10 cellular contexts compared by ENCODE assay signal in the genomic region with DNA sequence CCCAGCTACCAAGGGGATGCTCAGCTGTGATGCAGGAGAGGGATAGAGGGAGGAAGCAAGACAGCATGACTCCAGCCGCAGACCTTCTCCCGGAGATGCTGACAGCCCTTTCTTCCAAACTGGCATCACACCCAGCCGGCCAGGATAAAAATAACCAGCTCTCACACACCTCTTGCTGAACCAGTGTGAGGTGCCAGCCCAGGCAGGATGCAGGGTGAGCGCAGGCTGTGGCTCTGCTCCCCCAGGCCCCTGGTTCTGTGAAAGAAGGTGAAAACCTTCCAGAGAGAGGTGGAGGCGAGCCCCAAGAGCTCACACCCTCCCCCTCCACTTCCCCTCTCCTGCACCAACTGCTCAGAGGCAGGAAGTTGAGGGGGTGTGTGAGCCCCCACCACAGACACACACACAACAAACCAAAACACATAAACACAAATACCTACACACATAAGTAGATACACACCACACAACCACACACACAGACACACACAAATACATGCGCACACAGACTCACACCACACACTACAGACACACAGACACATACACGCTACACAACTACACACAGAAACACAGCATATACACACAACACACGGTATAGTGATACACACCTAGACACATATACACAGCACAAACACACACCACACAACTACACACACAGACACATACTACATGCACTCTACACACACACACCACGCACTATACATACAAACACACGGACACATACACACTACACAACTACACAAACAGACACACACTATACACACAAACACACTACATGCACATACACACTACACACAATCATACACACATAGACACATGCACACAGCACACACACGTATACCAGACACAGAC. TPM values are rescaled to one million over a fixed set of nuclear protein-coding genes. Genes with fewer than 3 reads are reported as not detected.
DNase-seq lines count a peak whose midpoint lies in the region; ATAC-seq, FAIRE-seq and TF ChIP-seq lines count a peak whose summit lies in the region.
"Had no signal": no experiment of that assay in that cellular context is flagged by ENCODE, and none has a peak within 500 bp of the region (broad histone marks: within the 10 kb centered on the region; RNA-seq: fewer than 3 reads in every experiment).

No MANE protein-coding gene starts in this region.

- peak overlapping the region; percentile 83 for H2BK120ac ChIP-seq in H1 (replicated peaks; ENCODE audit: low read depth, low read length)

- peak overlapping the region; percentile 20 for H3K23ac ChIP-seq in H1 (ENCODE audit: insufficient read length)

- H3K9ac ChIP-seq in H1 (replicated peaks in 1 of 4; ENCODE audit: extremely low read depth in 1 of 4, low read depth in 3 of 4, low read length in 3 of 4) (no peak overlapping the region), kidney (ENCODE audit: low read length in 2 of 2) (no peak overlapping the region)

- H3K4me3 ChIP-seq in H1 (ENCODE audit: extremely low read depth in 1 of 4, insufficient read depth in 2 of 4, low read depth in 3 of 4, low read length in 4 of 4) (no peak overlapping the region), urinary bladder (ENCODE audit: low read depth, low read length) (no peak overlapping the region), kidney (ENCODE audit: low read length in 2 of 2) (no peak overlapping the region)

- H3K4me1 ChIP-seq in H1 (replicated peaks in 1 of 4; ENCODE audit: control insufficient read depth in 3 of 4, insufficient read depth in 4 of 4, low read length in 3 of 4): peaks cover 0 to 2% (median 0%) of the 10 kb centered on the region in 4 experiments; a peak in 2 of 7 replicates
- H3K4me1 ChIP-seq in urinary bladder (ENCODE audit: insufficient read depth): no peaks in the 10 kb centered on the region
- peaks cover 0 to 10% of the 10 kb centered on the region in 2 donors for H3K4me1 ChIP-seq in kidney (ENCODE audit: control insufficient read depth in 1 of 2, insufficient read depth in 1 of 2, low read depth in 1 of 2, low read length in 2 of 2)

- H3K79me2 ChIP-seq in H1 (ENCODE audit: control insufficient read depth in 1 of 2, insufficient read depth in 2 of 2, low read length in 2 of 2): no peaks in the 10 kb centered on the region

- DNase-seq in stimulated activated naive CD4-positive, alpha-beta T cell (lab: John Stamatoyannopoulos, UW): peak in 4 of 6 experiments; percentile 10 to 69 (median 63)
- no peak for DNase-seq in stimulated activated naive CD4-positive, alpha-beta T cell treated with Interleukin-2 at 50 U/mL for 16 hours (lab: John Stamatoyannopoulos, UW)
- DNase-seq in H1 (ENCODE audit: low read depth in 1 of 2, low spot score in 2 of 2): no peak
- no peak for DNase-seq in kidney
- DNase-seq in HT-29 (ENCODE audit: low spot score): no peak
- DNase-seq in NCI-H748 (lab: John Stamatoyannopoulos, UW; ENCODE audit: unreplicated experiment): no peak

- H3K4me2 ChIP-seq in H1 (ENCODE audit: insufficient read depth in 1 of 2, low read depth in 2 of 2, low read length in 2 of 2): no peak overlapping the region

- peak overlapping the region; percentile 48 for H2BK20ac ChIP-seq in H1 (ENCODE audit: low read length)

- no peak for TF ChIP-seq EP300 in H1 (IDR thresholded peaks at IDR 0.05; ENCODE audit: borderline replicate concordance in 1 of 2, low read depth in 2 of 2, low read length in 2 of 2)

- no peaks in the 10 kb centered on the region for H3K79me1 ChIP-seq in H1 (ENCODE audit: low read depth, low read length)

- H3K56ac ChIP-seq in H1 (replicated peaks; ENCODE audit: insufficient read length, low read depth, low read length): peak overlapping the region; percentile 77

- no peak overlapping the region; the same call in 1 of the 2 replicates for H4K8ac ChIP-seq in H1 (ENCODE audit: extremely low read depth, insufficient read depth, low read length)

- peak overlapping the region; percentile 86; the same call in 1 of the 2 replicates for H2BK12ac ChIP-seq in H1 (ENCODE audit: low read depth, low read length)

- FAIRE-seq in H1 (lab: Jason Lieb, UNC): no peak
- FAIRE-seq in kidney (lab: Jason Lieb, UNC): no peak

- no peak for TF ChIP-seq POLR2A in H1 (IDR thresholded peaks at IDR 0.05; ENCODE audit: control extremely low read depth in 1 of 2, low read depth in 2 of 2, low read length in 2 of 2)

- no peak for TF ChIP-seq RAD21 in H1 (IDR thresholded peaks at IDR 0.05 in 1 of 2, conservative IDR thresholded peaks at IDR 0.05 in 1 of 2; ENCODE audit: low read depth in 2 of 2, low read length in 2 of 2)

- peaks cover 0 to 7% of the 10 kb centered on the region in 2 experiments for H4K20me1 ChIP-seq in H1 (replicated peaks in 1 of 2; ENCODE audit: control insufficient read depth in 1 of 2, insufficient read depth in 2 of 2, low read length in 2 of 2)

- H2BK5ac ChIP-seq in H1 (ENCODE audit: low read depth, low read length): 0 out of 2 replicates have a peak overlapping the region, but pooled peaks have one; percentile 41

- peak; percentile 40 for ATAC-seq in HG03571 (IDR thresholded peaks at IDR 0.05; ENCODE audit: unreplicated experiment)

- 88% methylated on average over 10 of the region's 11 CpGs; no CpG with 5 or more reads in 1 of the 2 experiments for WGBS in H1 (ENCODE audit: extremely low coverage in 1 of 2, insufficient coverage in 1 of 2, insufficient read length in 1 of 2, insufficient replicate concordance in 2 of 2, low coverage in 1 of 2, low lambda C conversion rate in 2 of 2, missing lambda C conversion rate in 1 of 2), 2 experiments
- 73% methylated on average over 11 of the region's 11 CpGs for WGBS in urinary bladder

- no peak for TF ChIP-seq CTCF in H1 (IDR thresholded peaks at IDR 0.05; ENCODE audit: control extremely low read depth in 1 of 3, insufficient read depth in 1 of 3, low read depth in 1 of 3, low read length in 3 of 3)
- no peak for TF ChIP-seq CTCF in kidney (IDR thresholded peaks at IDR 0.05; ENCODE audit: borderline replicate concordance, extremely low read depth, insufficient read depth)

- CTCF ChIA-PET in H1 (lab: Charles Lee; ENCODE audit: partially characterized antibody): interaction anchor here (0.9 to 1.5 kb wide), 2 partner anchors 21 to 27 kb away, joined by 3 to 6 read pairs; no protein-coding TSS in a partner anchor

- H2AK5ac ChIP-seq in H1 (ENCODE audit: low read depth, low read length): peak overlapping the region; percentile 84; the same call in 1 of the 2 replicates

- POLR2A ChIA-PET in H1 (lab: Charles Lee; ENCODE audit: partially characterized antibody): no interaction called here

- H4K91ac ChIP-seq in H1 (replicated peaks; ENCODE audit: insufficient read length, low read length): peak overlapping the region; percentile 77

- H3K36me3 ChIP-seq in H1 (ENCODE audit: control insufficient read depth in 2 of 4, insufficient read depth in 4 of 4, low read length in 3 of 4) (no peaks in the 10 kb centered on the region), urinary bladder (ENCODE audit: insufficient read depth) (no peaks in the 10 kb centered on the region), kidney (ENCODE audit: control insufficient read depth in 1 of 2, insufficient read depth in 2 of 2, low read length in 2 of 2) (no peaks in the 10 kb centered on the region)

- no peak overlapping the region; the same call in 1 of the 2 replicates for H2AFZ ChIP-seq in H1 (ENCODE audit: low read length)

- H4K5ac ChIP-seq in H1 (ENCODE audit: insufficient read length, low read depth, low read length): no peak overlapping the region

- peaks cover 0 to 7% of the 10 kb centered on the region in 2 experiments; a peak in 1 of 4 replicates for H3K9me3 ChIP-seq in H1 (ENCODE audit: insufficient read depth in 2 of 2, low read depth in 1 of 2, low read length in 1 of 2)
- H3K9me3 ChIP-seq in kidney (ENCODE audit: control insufficient read depth in 1 of 2, low read length in 2 of 2): no peaks in the 10 kb centered on the region

- H3K4ac ChIP-seq in H1 (replicated peaks; ENCODE audit: insufficient read length, low read depth, low read length): peak overlapping the region; percentile 94

- no peak overlapping the region for H3K14ac ChIP-seq in H1 (ENCODE audit: insufficient read length)

- H3K27me3 ChIP-seq in H1 (replicated peaks in 1 of 4; ENCODE audit: control insufficient read depth in 3 of 4, extremely low read depth in 1 of 4, insufficient read depth in 3 of 4, low read length in 3 of 4): no peaks in the 10 kb centered on the region

- intact Hi-C loops in kidney (cut with DNase I): no loop called here

- peak overlapping the region; percentile 25; the same call in 1 of the 2 replicates for H3K18ac ChIP-seq in H1 (ENCODE audit: extremely low read depth, low read length)

- H2BK15ac ChIP-seq in H1 (ENCODE audit: low read length): 0 out of 2 replicates have a peak overlapping the region, but pooled peaks have one; percentile 83

- H3K27ac ChIP-seq in H1 (ENCODE audit: low read depth, low read length): no peak overlapping the region
- peak overlapping the region; percentile 42 for H3K27ac ChIP-seq in urinary bladder (ENCODE audit: low read depth)
- H3K27ac ChIP-seq in kidney (ENCODE audit: low read depth in 2 of 2, low read length in 2 of 2): no peak overlapping the region

- peaks cover 9% of the 10 kb centered on the region for H3K23me2 ChIP-seq in H1 (ENCODE audit: low read depth, low read length)

RNA-seq across cellular contexts. Expression of gene GPR15LG, which starts 4.2 kb away (rescaled TPM):
- not detected in 2 replicates for total RNA-seq in H1 (2021; fragmentation: NEBNext Ultra II Directional; extraction: Animal tissue kit (Norgen Biotek cat#: 25700))
- polyA plus RNA-seq in H1 (2011; rRNA removed) (not detected in 2 replicates), urinary bladder (18.6 TPM), kidney (ENCODE audit: insufficient read depth, low read depth, low replicate concordance) (not detected)
- not detected for polyA plus RNA-seq in H1 (2011; cell fraction: cytosol; rRNA removed)
- not detected for polyA plus RNA-seq in H1 (2011; cell fraction: nucleus; rRNA removed)
- not detected in 4 replicates for polyA plus RNA-seq in H1 (2012, experiment 1 of 2)
- polyA plus RNA-seq in H1 (2012, experiment 2 of 2): not detected
- not detected for polyA plus RNA-seq in H1 (2013, experiment 1 of 2)
- not detected for polyA plus RNA-seq in H1 (2013, experiment 2 of 2)
- not detected in 2 replicates for polyA minus RNA-seq in H1 (2011; rRNA and poly(A)+ RNA removed)
- not detected for polyA minus RNA-seq in H1 (2011; cell fraction: cytosol; rRNA and poly(A)+ RNA removed)
- not detected for polyA minus RNA-seq in H1 (2011; cell fraction: nucleus; rRNA and poly(A)+ RNA removed)
- total RNA-seq in urinary bladder (16.6 TPM), kidney (0.44 TPM)
- total RNA-seq in HT-29 (2014; rRNA removed; shearing (Covaris generic)): not detected in 2 replicates
- total RNA-seq: fibroblast of villous mesenchyme; T-helper 2 cell treated with Interferon-gamma antibody and Interleukin-4, amounts not matched to agents 100 ng/mL and 5 ng/mL, for 36 hours had no signal

RNA-seq across cellular contexts. Expression of gene CDHR1, which starts 16.6 kb away (rescaled TPM):
- 8.7 and 10.5 TPM in 2 replicates for total RNA-seq in H1 (2021; fragmentation: NEBNext Ultra II Directional; extraction: Animal tissue kit (Norgen Biotek cat#: 25700))
- polyA plus RNA-seq in H1 (2011; rRNA removed): 3.9 and 5.6 TPM in 2 replicates
- 5.1 TPM for polyA plus RNA-seq in H1 (2011; cell fraction: cytosol; rRNA removed)
- 16.0 TPM for polyA plus RNA-seq in H1 (2011; cell fraction: nucleus; rRNA removed)
- 4.8 to 6.1 TPM (median 5.7 TPM) in 4 replicates for polyA plus RNA-seq in H1 (2012, experiment 1 of 2)
- polyA plus RNA-seq in H1 (2012, experiment 2 of 2): 2.7 TPM
- 10.7 TPM for polyA plus RNA-seq in H1 (2013, experiment 1 of 2)
- polyA plus RNA-seq in H1 (2013, experiment 2 of 2): 11.5 TPM
- 6.1 and 6.8 TPM in 2 replicates for polyA minus RNA-seq in H1 (2011; rRNA and poly(A)+ RNA removed)
- polyA minus RNA-seq in H1 (2011; cell fraction: cytosol; rRNA and poly(A)+ RNA removed): 8.8 TPM
- polyA minus RNA-seq in H1 (2011; cell fraction: nucleus; rRNA and poly(A)+ RNA removed): 3.3 TPM
- total RNA-seq in urinary bladder: 0.32 TPM
- polyA plus RNA-seq in urinary bladder: 0.08 TPM
- 1.1 TPM for total RNA-seq in kidney
- 0.47 TPM for polyA plus RNA-seq in kidney (ENCODE audit: insufficient read depth, low read depth, low replicate concordance)
- not detected in 2 replicates for total RNA-seq in HT-29 (2014; rRNA removed; shearing (Covaris generic))
- total RNA-seq: T-helper 2 cell treated with Interferon-gamma antibody and Interleukin-4, amounts not matched to agents 100 ng/mL and 5 ng/mL, for 36 hours had no signal

RNA-seq across cellular contexts. Expression of gene GHITM, which starts 38.5 kb away (rescaled TPM):
- total RNA-seq in H1 (2021; fragmentation: NEBNext Ultra II Directional; extraction: Animal tissue kit (Norgen Biotek cat#: 25700)): 87.8 and 97.0 TPM in 2 replicates
- polyA plus RNA-seq in H1 (2011; rRNA removed) (55.0 and 86.2 TPM in 2 replicates), urinary bladder (172 TPM), kidney (ENCODE audit: insufficient read depth, low read depth, low replicate concordance) (376 TPM)
- 94.9 TPM for polyA plus RNA-seq in H1 (2011; cell fraction: cytosol; rRNA removed)
- 37.7 TPM for polyA plus RNA-seq in H1 (2011; cell fraction: nucleus; rRNA removed)
- 88.3 to 116 TPM (median 97.3 TPM) in 4 replicates for polyA plus RNA-seq in H1 (2012, experiment 1 of 2)
- 40.9 TPM for polyA plus RNA-seq in H1 (2012, experiment 2 of 2)
- polyA plus RNA-seq in H1 (2013, experiment 1 of 2): 49.9 TPM
- polyA plus RNA-seq in H1 (2013, experiment 2 of 2): 51.0 TPM
- polyA minus RNA-seq in H1 (2011; rRNA and poly(A)+ RNA removed): 87.1 and 104 TPM in 2 replicates
- 34.2 TPM for polyA minus RNA-seq in H1 (2011; cell fraction: cytosol; rRNA and poly(A)+ RNA removed)
- 26.1 TPM for polyA minus RNA-seq in H1 (2011; cell fraction: nucleus; rRNA and poly(A)+ RNA removed)
- total RNA-seq in urinary bladder (108 TPM), kidney (134 TPM)
- total RNA-seq in HT-29 (2014; rRNA removed; shearing (Covaris generic)): 195 and 196 TPM in 2 replicates

RNA-seq across cellular contexts. Expression of gene LRIT2, which starts 47.6 kb away (rescaled TPM):
- total RNA-seq in H1 (2021; fragmentation: NEBNext Ultra II Directional; extraction: Animal tissue kit (Norgen Biotek cat#: 25700)): not detected in 2 replicates
- not detected in 2 replicates for polyA plus RNA-seq in H1 (2011; rRNA removed)
- not detected for polyA plus RNA-seq in H1 (2011; cell fraction: cytosol; rRNA removed)
- polyA plus RNA-seq in H1 (2011; cell fraction: nucleus; rRNA removed): not detected
- polyA plus RNA-seq in H1 (2012, experiment 1 of 2): 0.07 to 0.14 TPM (median 0.09 TPM) in 4 replicates
- not detected for polyA plus RNA-seq in H1 (2012, experiment 2 of 2)
- not detected for polyA plus RNA-seq in H1 (2013, experiment 1 of 2)
- polyA plus RNA-seq in H1 (2013, experiment 2 of 2): not detected
- not detected in 2 replicates for polyA minus RNA-seq in H1 (2011; rRNA and poly(A)+ RNA removed)
- not detected for polyA minus RNA-seq in H1 (2011; cell fraction: cytosol; rRNA and poly(A)+ RNA removed)
- not detected for polyA minus RNA-seq in H1 (2011; cell fraction: nucleus; rRNA and poly(A)+ RNA removed)
- total RNA-seq in urinary bladder: not detected
- not detected for polyA plus RNA-seq in urinary bladder
- not detected for total RNA-seq in kidney
- not detected for polyA plus RNA-seq in kidney (ENCODE audit: insufficient read depth, low read depth, low replicate concordance)
- not detected in 2 replicates for total RNA-seq in HT-29 (2014; rRNA removed; shearing (Covaris generic))
- total RNA-seq: fibroblast of villous mesenchyme; T-helper 2 cell treated with Interferon-gamma antibody and Interleukin-4, amounts not matched to agents 100 ng/mL and 5 ng/mL, for 36 hours had no signal

Comparison
In these comparisons a context has a peak if more than half of its experiments do, and no peak if none do; other contexts are left out.
1. DNase-seq: peak in stimulated activated naive CD4-positive, alpha-beta T cell (4 of 6); none in stimulated activated naive CD4-positive, alpha-beta T cell treated with Interleukin-2 at 50 U/mL for 16 hours (single experiment), H1 (0 of 2), kidney (single experiment), HT-29 (single experiment) and NCI-H748 (single experiment).
2. RNA of gene GPR15LG, which starts 4.2 kb away (total RNA-seq): 16.6 TPM in urinary bladder (single experiment); 0.44 TPM in kidney (single experiment), not detected in H1 and not detected in HT-29; every median in the first group is over 10 times any median in the second.